In the genomic region with DNA sequence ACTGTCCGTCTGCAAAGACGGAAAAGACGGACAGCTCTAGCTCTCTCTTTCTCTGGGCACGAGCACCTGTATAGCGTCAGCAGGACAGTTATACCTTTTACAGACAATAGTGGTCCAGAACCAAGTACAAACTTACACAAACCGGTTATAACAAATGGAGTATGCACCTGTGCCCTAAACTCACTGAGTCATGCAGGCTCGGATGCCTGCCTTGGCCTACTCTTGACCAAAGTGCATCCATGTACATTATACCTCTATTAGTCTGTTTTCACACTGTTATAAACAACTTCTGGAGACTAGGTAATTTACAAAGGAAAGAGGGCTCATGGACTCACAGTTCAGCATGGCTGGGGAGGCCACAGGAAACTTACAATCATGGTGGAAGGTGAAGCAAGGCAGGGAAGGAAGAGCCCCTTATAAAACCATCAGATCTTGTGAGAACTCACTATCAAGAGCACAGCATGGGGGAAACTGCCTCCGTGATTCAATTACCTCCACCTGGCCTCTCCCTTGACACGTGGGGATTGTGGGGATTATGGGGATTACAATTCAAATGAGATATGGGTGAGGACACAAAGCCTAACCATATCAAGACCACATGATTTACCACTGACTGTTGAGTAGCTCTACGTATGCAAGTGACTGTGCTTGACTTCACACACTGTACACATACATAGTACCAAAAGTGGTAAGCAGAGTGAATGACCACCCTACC, we compare ENCODE assay signal across 18 cellular contexts.
"Had no signal": no experiment of that assay in that cellular context is flagged by ENCODE, and none has a peak within 500 bp of the region (broad histone marks: within the 10 kb centered on the region; RNA-seq: fewer than 3 reads in every experiment).

No MANE protein-coding gene starts in this region.

- DNase-seq: activated CD4-positive, alpha-beta T cell treated with anti-CD3 and anti-CD28 coated beads, Interleukin-2, amount 50 U/mL, for 1 hour; activated CD8-positive, alpha-beta memory T cell treated with anti-CD3 and anti-CD28 coated beads, Interleukin-2, amount 50 U/mL, for 4 hours; activated gamma-delta T cell; activated T-cell treated with anti-CD3 and anti-CD28 coated beads, Interleukin-2, amount 50 U/mL, for 48 hours; cortex of kidney; effector CD4-positive, alpha-beta T cell; mesenchymal stem cell; naive thymus-derived CD4-positive, alpha-beta T cell; pancreas; sigmoid colon; stimulated activated CD4-positive, alpha-beta T cell treated with anti-CD3 and anti-CD28 coated beads, Interleukin-4, amount 100 ng/mL, for 24 hours; T-helper 1 cell; T-helper 9 cell; thyroid gland had no signal

- H3K9me3 ChIP-seq: ascending aorta, esophagus muscularis mucosa, pancreas, sigmoid colon, thyroid gland had no signal

- ATAC-seq: naive thymus-derived CD4-positive, alpha-beta T cell; pancreas; stimulated activated memory B cell treated with anti-CD40 and anti-IgM and Interleukin-4, amounts not matched to agents 10 μg/mL and 1 μg/mL and 100 μg/mL, for 72 hours had no signal

- H3K27me3 ChIP-seq: ascending aorta, esophagus muscularis mucosa, pancreas, sigmoid colon, thyroid gland had no signal

- H3K4me1 ChIP-seq: ascending aorta, thyroid gland had no signal

- H3K4me3 ChIP-seq: ascending aorta, esophagus muscularis mucosa, pancreas, sigmoid colon, thyroid gland had no signal

- H3K36me3 ChIP-seq: ascending aorta, pancreas had no signal

- FAIRE-seq: pancreas, urothelium cell line had no signal

- H3K27ac ChIP-seq: ascending aorta, esophagus muscularis mucosa, pancreas, sigmoid colon, thyroid gland had no signal
